In genomic region chr15:26561994-26562730, GRCh38 we compare ENCODE assay signal across 2 cellular contexts.
TF ChIP-seq lines count a peak whose summit lies in the region.

No MANE protein-coding gene starts in this region.

TF ChIP-seq in A549, 52 proteins besides CTCF, POLR2A, EP300 and RAD21 (continued from another document):
- TF ChIP-seq PBX3 (IDR thresholded peaks at IDR 0.05) = no peak
- no peak for TF ChIP-seq HDAC2 (IDR thresholded peaks at IDR 0.05)
- TF ChIP-seq CHD2 (IDR thresholded peaks at IDR 0.05; ENCODE audit: low read length, partially characterized antibody) = no peak
- TF ChIP-seq ZSCAN20 (CRISPR knock-in tag; IDR thresholded peaks at IDR 0.05) = no peak
- no peak for TF ChIP-seq HMGXB4 (CRISPR knock-in tag; IDR thresholded peaks at IDR 0.05; ENCODE audit: borderline replicate concordance)
- TF ChIP-seq E2F6 (IDR thresholded peaks at IDR 0.05; ENCODE audit: borderline replicate concordance, low read depth) = no peak

TF ChIP-seq in WTC11, 78 proteins besides CTCF, POLR2A, EP300 and RAD21 (continued from another document):
- TF ChIP-seq AFF4 (CRISPR knock-in tag; IDR thresholded peaks at IDR 0.05; ENCODE audit: borderline replicate concordance) = no peak
- no peak for TF ChIP-seq E2F1 (CRISPR knock-in tag; IDR thresholded peaks at IDR 0.05)
- TF ChIP-seq ZNF121 (CRISPR knock-in tag; IDR thresholded peaks at IDR 0.05) = no peak
- TF ChIP-seq ZNF532 (CRISPR knock-in tag; IDR thresholded peaks at IDR 0.05; ENCODE audit: borderline replicate concordance) = no peak
- TF ChIP-seq MXD4 (CRISPR knock-in tag; IDR thresholded peaks at IDR 0.05; ENCODE audit: borderline replicate concordance) = no peak
- TF ChIP-seq TEAD1 (CRISPR knock-in tag; IDR thresholded peaks at IDR 0.05) = no peak
- no peak for TF ChIP-seq SMAD4 (CRISPR knock-in tag; IDR thresholded peaks at IDR 0.05)
- TF ChIP-seq GRHL2 (CRISPR knock-in tag; IDR thresholded peaks at IDR 0.05; ENCODE audit: insufficient replicate concordance, severe bottlenecking) = no peak
- TF ChIP-seq ZNF512 (CRISPR knock-in tag; IDR thresholded peaks at IDR 0.05; ENCODE audit: borderline replicate concordance) = no peak
- no peak for TF ChIP-seq FOXJ3 (CRISPR knock-in tag; IDR thresholded peaks at IDR 0.05; ENCODE audit: borderline replicate concordance)
